Comparison of ENCODE assay signal across 8 cellular contexts in the genomic region with DNA sequence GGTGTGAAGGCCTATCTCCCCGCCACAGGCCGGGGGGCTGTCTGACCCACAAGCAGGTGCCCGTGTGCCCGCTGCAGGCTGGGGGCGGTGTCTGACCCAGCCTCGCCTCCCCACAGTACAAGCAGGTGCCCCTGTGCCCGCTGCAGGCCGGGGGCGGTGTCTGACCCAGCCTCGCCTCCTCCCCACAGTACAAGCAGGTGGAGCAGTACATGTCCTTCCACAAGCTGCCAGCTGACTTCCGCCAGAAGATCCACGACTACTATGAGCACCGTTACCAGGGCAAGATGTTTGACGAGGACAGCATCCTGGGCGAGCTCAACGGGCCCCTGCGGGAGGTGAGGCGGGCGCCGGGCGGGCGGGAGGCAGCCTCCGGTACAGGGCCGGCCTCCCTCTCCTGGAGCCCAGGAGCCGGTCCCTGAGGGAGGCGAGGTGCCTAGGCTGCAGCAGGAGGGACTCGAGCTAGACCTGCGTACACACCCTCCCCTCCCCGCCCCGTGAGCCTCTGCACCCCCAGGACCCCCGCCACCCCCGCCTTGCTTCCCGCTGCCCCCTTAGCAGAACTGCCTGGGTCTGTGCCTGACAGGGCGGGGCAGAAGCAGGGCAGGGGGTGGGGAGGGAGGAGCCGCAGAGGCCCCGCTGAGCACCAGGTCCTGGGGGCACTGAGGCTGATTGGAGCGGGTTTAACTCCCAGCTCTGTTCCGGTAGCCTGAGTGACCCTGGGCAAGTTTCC. TPM values are rescaled to one million over a fixed set of nuclear protein-coding genes. Genes with fewer than 3 reads are reported as not detected.
DNase-seq lines count a peak whose midpoint lies in the region; ATAC-seq lines count a peak whose summit lies in the region.

No MANE protein-coding gene starts in this region.

- H3K27ac ChIP-seq in CD4-positive, CD25-positive, alpha-beta regulatory T cell (ENCODE audit: insufficient read depth, low read length, poor library complexity, severe bottlenecking), result peak overlapping the region; percentile 69

- H3K4me3 Mint-ChIP-seq in CD4-positive, CD25-positive, alpha-beta regulatory T cell, result peak overlapping the region; percentile 84 to 98 (median 94)
- H3K4me3 Mint-ChIP-seq in activated naive CD8-positive, alpha-beta T cell treated with anti-CD3 and anti-CD28 coated beads, Interleukin-2, amount 50 U/mL, for 24 hours, result peak overlapping the region; percentile 80
- peak overlapping the region; percentile 56 to 89 (median 84) for H3K4me3 Mint-ChIP-seq in naive B cell

- H3K27me3 Mint-ChIP-seq in CD4-positive, CD25-positive, alpha-beta regulatory T cell, result peaks cover 10% of the 10 kb centered on the region
- H3K27me3 Mint-ChIP-seq in activated naive CD8-positive, alpha-beta T cell treated with anti-CD3 and anti-CD28 coated beads, Interleukin-2, amount 50 U/mL, for 24 hours, result no peaks in the 10 kb centered on the region
- H3K27me3 Mint-ChIP-seq in naive B cell, result peaks cover 0 to 8% (median 6%) of the 10 kb centered on the region in 3 donors

- no peaks in the 10 kb centered on the region for H3K27me3 ChIP-seq in CD4-positive, CD25-positive, alpha-beta regulatory T cell (ENCODE audit: control insufficient read depth, insufficient read depth, low read length)

- H3K27ac Mint-ChIP-seq in CD4-positive, CD25-positive, alpha-beta regulatory T cell, result peak overlapping the region; percentile 32 to 94 (median 94)
- peak overlapping the region; percentile 93 for H3K27ac Mint-ChIP-seq in activated naive CD8-positive, alpha-beta T cell treated with anti-CD3 and anti-CD28 coated beads, Interleukin-2, amount 50 U/mL, for 24 hours
- H3K27ac Mint-ChIP-seq in naive B cell, result peak overlapping the region in 2 of 6 donors; percentile 65 to 75

- peaks cover 32% of the 10 kb centered on the region for H3K4me1 ChIP-seq in CD4-positive, CD25-positive, alpha-beta regulatory T cell (ENCODE audit: control insufficient read depth, insufficient read depth, low read length, poor library complexity, severe bottlenecking)

- peak overlapping the region; percentile 70 for H3K4me3 ChIP-seq in CD4-positive, CD25-positive, alpha-beta regulatory T cell (ENCODE audit: low read depth, low read length)

- peaks cover 0 to 18% (median 8%) of the 10 kb centered on the region in 4 donors for H3K4me1 Mint-ChIP-seq in CD4-positive, CD25-positive, alpha-beta regulatory T cell
- peaks cover 29% of the 10 kb centered on the region for H3K4me1 Mint-ChIP-seq in activated naive CD8-positive, alpha-beta T cell treated with anti-CD3 and anti-CD28 coated beads, Interleukin-2, amount 50 U/mL, for 24 hours
- H3K4me1 Mint-ChIP-seq in naive B cell, result peaks cover 7 to 15% (median 8%) of the 10 kb centered on the region in 3 donors

- peak in 2 of 3 donors; percentile 27 to 82 for DNase-seq in CD4-positive, CD25-positive, alpha-beta regulatory T cell
- DNase-seq in M059J (ENCODE audit: low read depth), result peak; percentile 31
- DNase-seq in activated naive CD8-positive, alpha-beta T cell treated with anti-CD3 and anti-CD28 coated beads, Interleukin-2, amount 50 U/mL, for 24 hours, result no peak
- DNase-seq in naive B cell, result no peak
- DNase-seq in hippocampal formation (lab: John Stamatoyannopoulos, UW), result no peak

- no peaks in the 10 kb centered on the region for H3K36me3 Mint-ChIP-seq in CD4-positive, CD25-positive, alpha-beta regulatory T cell
- no peaks in the 10 kb centered on the region for H3K36me3 Mint-ChIP-seq in activated naive CD8-positive, alpha-beta T cell treated with anti-CD3 and anti-CD28 coated beads, Interleukin-2, amount 50 U/mL, for 24 hours (ENCODE audit: low read depth)
- H3K36me3 Mint-ChIP-seq in naive B cell, result no peaks in the 10 kb centered on the region

- H3K36me3 ChIP-seq in CD4-positive, CD25-positive, alpha-beta regulatory T cell (ENCODE audit: control insufficient read depth, insufficient read depth, low read length), result no peaks in the 10 kb centered on the region

- peak; percentile 66 to 71 for ATAC-seq in CD4-positive, CD25-positive, alpha-beta regulatory T cell (ENCODE audit: low read depth in 2 of 2)
- peak; percentile 5 for ATAC-seq in activated naive CD8-positive, alpha-beta T cell treated with anti-CD3 and anti-CD28 coated beads, Interleukin-2, amount 50 U/mL, for 24 hours
- ATAC-seq in naive B cell (ENCODE audit: low read depth in 2 of 2) (peak; percentile 62 to 69), GM19023 (IDR thresholded peaks at IDR 0.05; ENCODE audit: unreplicated experiment) (no peak), HG03039 (IDR thresholded peaks at IDR 0.05; ENCODE audit: unreplicated experiment) (no peak), GM21717 (IDR thresholded peaks at IDR 0.05; ENCODE audit: unreplicated experiment) (no peak)

- no peaks in the 10 kb centered on the region for H3K9me3 ChIP-seq in CD4-positive, CD25-positive, alpha-beta regulatory T cell (ENCODE audit: control insufficient read depth in 2 of 2, low read length in 2 of 2)

- no peaks in the 10 kb centered on the region for H3K9me3 Mint-ChIP-seq in CD4-positive, CD25-positive, alpha-beta regulatory T cell
- H3K9me3 Mint-ChIP-seq in activated naive CD8-positive, alpha-beta T cell treated with anti-CD3 and anti-CD28 coated beads, Interleukin-2, amount 50 U/mL, for 24 hours, result no peaks in the 10 kb centered on the region
- H3K9me3 Mint-ChIP-seq in naive B cell, result no peaks in the 10 kb centered on the region

RNA-seq across cellular contexts. Expression of gene HCN2, which starts 20.6 kb away (rescaled TPM):
- 1.2 TPM for total RNA-seq in CD4-positive, CD25-positive, alpha-beta regulatory T cell
- not detected for polyA plus RNA-seq in CD4-positive, CD25-positive, alpha-beta regulatory T cell
- 0.42 and 1.4 TPM in 2 replicates for total RNA-seq in M059J (2014; rRNA removed; shearing (Covaris generic))
- not detected for polyA plus RNA-seq in naive B cell (ENCODE audit: low read depth in 6 of 6)

RNA-seq across cellular contexts. Expression of gene POLRMT, which starts 23.1 kb away (rescaled TPM):
- 62.9 TPM for total RNA-seq in CD4-positive, CD25-positive, alpha-beta regulatory T cell
- 10 to 100 TPM; 25.4 to 38.1 (median 34.1) TPM for polyA plus RNA-seq in CD4-positive, CD25-positive, alpha-beta regulatory T cell
- total RNA-seq in M059J (2014; rRNA removed; shearing (Covaris generic)), result 16.4 and 25.5 TPM in 2 replicates
- 10 to 100 TPM; 12.1 to 56.8 (median 34.4) TPM for polyA plus RNA-seq in naive B cell (ENCODE audit: low read depth in 6 of 6)

RNA-seq across cellular contexts. Expression of gene FGF22, which starts 29.4 kb away (rescaled TPM):
- 0.81 TPM for total RNA-seq in CD4-positive, CD25-positive, alpha-beta regulatory T cell
- under 1 TPM in 1 of 4 donors, not detected in 3; 0.17 TPM for polyA plus RNA-seq in CD4-positive, CD25-positive, alpha-beta regulatory T cell
- total RNA-seq in M059J (2014; rRNA removed; shearing (Covaris generic)), result not detected in 2 replicates
- polyA plus RNA-seq in naive B cell (ENCODE audit: low read depth in 6 of 6), result not detected

RNA-seq across cellular contexts. Expression of gene BSG, which starts 37.8 kb away (rescaled TPM):
- 132 TPM for total RNA-seq in CD4-positive, CD25-positive, alpha-beta regulatory T cell
- polyA plus RNA-seq in CD4-positive, CD25-positive, alpha-beta regulatory T cell, result 100 to 1,000 TPM; 282 to 338 (median 300) TPM
- total RNA-seq in M059J (2014; rRNA removed; shearing (Covaris generic)), result 961 and 1,106 TPM in 2 replicates
- polyA plus RNA-seq in naive B cell (ENCODE audit: low read depth in 6 of 6), result 100 to 1,000 TPM; 205 to 270 (median 235) TPM

RNA-seq across cellular contexts. Expression of gene RNF126, which starts 52.8 kb away (rescaled TPM):
- 124 TPM for total RNA-seq in CD4-positive, CD25-positive, alpha-beta regulatory T cell
- polyA plus RNA-seq in CD4-positive, CD25-positive, alpha-beta regulatory T cell, result 10 to 100 TPM; 57.2 to 80.8 (median 76.9) TPM
- 33.6 and 53.8 TPM in 2 replicates for total RNA-seq in M059J (2014; rRNA removed; shearing (Covaris generic))
- polyA plus RNA-seq in naive B cell (ENCODE audit: low read depth in 6 of 6), result 10 to 100 TPM; 51.0 to 72.4 (median 59.1) TPM

Comparison
In these comparisons a context has a peak if more than half of its experiments do, and no peak if none do; other contexts are left out.
1. ATAC-seq: peak in CD4-positive, CD25-positive, alpha-beta regulatory T cell (2 of 2), activated naive CD8-positive, alpha-beta T cell treated with anti-CD3 and anti-CD28 coated beads, Interleukin-2, amount 50 U/mL, for 24 hours (single experiment) and naive B cell (2 of 2); none in GM19023 (single experiment), HG03039 (single experiment) and GM21717 (single experiment).
2. DNase-seq: peak in CD4-positive, CD25-positive, alpha-beta regulatory T cell (2 of 3) and M059J (single experiment); none in activated naive CD8-positive, alpha-beta T cell treated with anti-CD3 and anti-CD28 coated beads, Interleukin-2, amount 50 U/mL, for 24 hours (single experiment), naive B cell (single experiment) and hippocampal formation (0 of 2).
3. Peak in every context shown above with its lines, with median percentiles within 50 percentile points of each other: H3K4me3 Mint-ChIP-seq.